18 cellular contexts compared by ENCODE assay signal in genomic region chr16:81618661-81619060, GRCh38.
DNase-seq lines count a peak whose midpoint lies in the region; ATAC-seq, FAIRE-seq and TF ChIP-seq lines count a peak whose summit lies in the region.
"Had no signal": no experiment of that assay in that cellular context is flagged by ENCODE, and none has a peak within 500 bp of the region (broad histone marks: within the 10 kb centered on the region; RNA-seq: fewer than 3 reads in every experiment).

No MANE protein-coding gene starts in this region.

- H3K27ac ChIP-seq in gastroesophageal sphincter (no peak overlapping the region), pancreas (no peak overlapping the region)
- H3K27ac ChIP-seq: lower lobe of right lung, ovary, SJSA1 had no signal

- ATAC-seq in gastroesophageal sphincter (peak; percentile 39), pancreas (peak in 3 of 4 donors; percentile 18 to 61 (median 58)), left cardiac atrium (no peak), HG03354 (IDR thresholded peaks at IDR 0.05; ENCODE audit: poor library complexity, severe bottlenecking, unreplicated experiment) (no peak), HG03025 (IDR thresholded peaks at IDR 0.05; ENCODE audit: low FRiP score, unreplicated experiment) (no peak)

- intact Hi-C loops in pancreas (cut with DNase I): loop anchor here in 1 of 3 donors (10.0 kb wide), 1 partner anchor 54 kb away; no protein-coding TSS in a partner anchor
- intact Hi-C loops in left cardiac atrium (cut with DNase I): no loop called here

- no peak for TF ChIP-seq CTCF in gastroesophageal sphincter (IDR thresholded peaks at IDR 0.05)
- TF ChIP-seq CTCF in pancreas (IDR thresholded peaks at IDR 0.05): no peak

- no peak overlapping the region for H3K4me3 ChIP-seq in gastroesophageal sphincter
- no peak overlapping the region for H3K4me3 ChIP-seq in pancreas
- H3K4me3 ChIP-seq: lower lobe of right lung, ovary, SJSA1 had no signal

- H3K9me3 ChIP-seq in gastroesophageal sphincter: no peaks in the 10 kb centered on the region
- no peaks in the 10 kb centered on the region for H3K9me3 ChIP-seq in pancreas
- H3K9me3 ChIP-seq: BE2C, lower lobe of right lung, ovary, SJSA1 had no signal

- TF ChIP-seq POLR2A in gastroesophageal sphincter (IDR thresholded peaks at IDR 0.05): no peak

- TF ChIP-seq EP300 in gastroesophageal sphincter (IDR thresholded peaks at IDR 0.05): no peak

- H3K36me3 ChIP-seq in gastroesophageal sphincter: peaks cover 0 to 30% of the 10 kb centered on the region in 2 donors
- H3K36me3 ChIP-seq in pancreas: peaks cover 0 to 8% (median 0%) of the 10 kb centered on the region in 3 donors
- H3K36me3 ChIP-seq: BE2C, ovary had no signal

- H3K4me1 ChIP-seq in gastroesophageal sphincter (peaks cover 0 to 35% (median 11%) of the 10 kb centered on the region in 3 donors), pancreas (no peaks in the 10 kb centered on the region)
- H3K4me1 ChIP-seq: BE2C had no signal

- no peak for FAIRE-seq in pancreas (lab: Jason Lieb, UNC)
- FAIRE-seq: endothelial cell of umbilical vein, GM12891, TTC549, urothelium cell line had no signal

- WGBS in gastroesophageal sphincter (ENCODE audit: low coverage in 1 of 2), 2 donors: no CpG with 5 or more reads among the region's 11 CpGs
- WGBS in pancreas, 2 donors: 69 to 70% methylated on average over 11 of the region's 11 CpGs

- DNase-seq in COLO668 (lab: John Stamatoyannopoulos, UW; ENCODE audit: unreplicated experiment) (peak; percentile 44), NCI-H69 (lab: John Stamatoyannopoulos, UW) (peak; percentile 66), pancreas (no peak), left cardiac atrium (no peak), OCI-M1 (lab: John Stamatoyannopoulos, UW) (no peak)
- DNase-seq: activated naive CD4-positive, alpha-beta T cell treated with Interleukin-2 at 50 U/mL for 16 hours; BE2C; lower lobe of right lung; NCI-H146 had no signal

- H3K27me3 ChIP-seq in gastroesophageal sphincter (no peaks in the 10 kb centered on the region), pancreas (no peaks in the 10 kb centered on the region)
- H3K27me3 ChIP-seq: BE2C, ovary, SJSA1 had no signal

Comparison
In these comparisons a context has a peak if more than half of its experiments do, and no peak if none do; other contexts are left out.
1. DNase-seq: peak in COLO668 (single experiment) and NCI-H69 (single experiment); none in pancreas (0 of 6), left cardiac atrium (single experiment) and OCI-M1 (single experiment).
2. ATAC-seq: peak in gastroesophageal sphincter (single experiment) and pancreas (3 of 4); none in left cardiac atrium (0 of 2), HG03354 (single experiment) and HG03025 (single experiment).